ENCODE assay signal across 9 cellular contexts in the genomic region with DNA sequence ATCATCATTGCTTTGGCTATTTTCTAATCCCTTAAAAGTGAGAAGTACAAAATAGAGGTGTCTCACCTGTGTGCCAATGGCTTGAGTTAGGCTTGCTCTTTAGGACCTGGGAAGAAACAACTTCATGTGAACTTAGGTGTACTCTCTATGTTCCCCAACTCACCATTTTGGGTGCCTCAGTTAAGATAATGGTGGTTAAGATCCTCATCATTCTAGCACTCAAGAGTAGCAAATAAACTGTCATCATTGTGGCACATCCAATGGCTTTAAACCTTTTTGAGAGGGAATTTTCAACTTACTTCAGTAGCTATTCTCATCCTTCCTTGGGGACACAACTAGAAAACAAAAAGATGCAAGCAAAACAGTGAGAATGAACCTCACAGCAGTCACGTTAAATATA. TPM values are rescaled to one million over a fixed set of nuclear protein-coding genes. Genes with fewer than 3 reads are reported as not detected.
DNase-seq lines count a peak whose midpoint lies in the region; ATAC-seq and TF ChIP-seq lines count a peak whose summit lies in the region.
"Had no signal": no experiment of that assay in that cellular context is flagged by ENCODE, and none has a peak within 500 bp of the region (broad histone marks: within the 10 kb centered on the region; RNA-seq: fewer than 3 reads in every experiment).

No MANE protein-coding gene starts in this region.

- H3K36me3 ChIP-seq in iPS-18a (ENCODE audit: control insufficient read depth, low read depth, low read length) (peaks cover 59% of the 10 kb centered on the region), subcutaneous abdominal adipose tissue (ENCODE audit: control insufficient read depth in 5 of 5, insufficient read depth in 5 of 5, low read length in 5 of 5) (peaks cover 39 to 66% (median 50%) of the 10 kb centered on the region in 5 donors)

- TF ChIP-seq CTCF in activated CD8-positive, alpha-beta T cell treated with anti-CD3 and anti-CD28 coated beads for 36 hours (IDR thresholded peaks at IDR 0.05) = no peak

- intact Hi-C loops in activated CD8-positive, alpha-beta T cell treated with anti-CD3 and anti-CD28 coated beads for 36 hours (cut with micrococcal nuclease) = loop anchor here (5.0 kb wide), 2 partner anchors 291 to 1131 kb away; partner anchors contain the start of genes CACYBP and RABGAP1L

- ATAC-seq in activated CD8-positive, alpha-beta T cell treated with anti-CD3 and anti-CD28 coated beads for 36 hours = no peak
- ATAC-seq in HG03432 (IDR thresholded peaks at IDR 0.05; ENCODE audit: unreplicated experiment) (no peak), GM21390 (IDR thresholded peaks at IDR 0.05; ENCODE audit: unreplicated experiment) (no peak)

- peak overlapping the region; percentile 94 for H3K27ac ChIP-seq in iPS-18a (ENCODE audit: low read length)
- H3K27ac ChIP-seq in subcutaneous abdominal adipose tissue (ENCODE audit: low read depth, low read length) = peak overlapping the region; percentile 92

- no peaks in the 10 kb centered on the region for H3K9me3 Mint-ChIP-seq in activated T-cell treated with anti-CD3 and anti-CD28 coated beads, Interleukin-2, amount 50 U/mL, for 24 hours
- no peaks in the 10 kb centered on the region for H3K9me3 Mint-ChIP-seq in activated CD8-positive, alpha-beta T cell treated with anti-CD3 and anti-CD28 coated beads for 36 hours

- no peaks in the 10 kb centered on the region for H3K27me3 ChIP-seq in iPS-18a (ENCODE audit: control insufficient read depth, insufficient read depth, low read length)
- H3K27me3 ChIP-seq in subcutaneous abdominal adipose tissue (ENCODE audit: control insufficient read depth in 5 of 5, insufficient read depth in 4 of 5, low read length in 5 of 5) = no peaks in the 10 kb centered on the region

- H3K4me1 ChIP-seq in iPS-18a (ENCODE audit: control insufficient read depth, low read depth, low read length) (peaks cover 15% of the 10 kb centered on the region), subcutaneous abdominal adipose tissue (ENCODE audit: control insufficient read depth in 5 of 5, insufficient read depth in 5 of 5, low read length in 5 of 5) (peaks cover 0 to 67% (median 54%) of the 10 kb centered on the region in 5 donors)

- no peaks in the 10 kb centered on the region for H3K27me3 Mint-ChIP-seq in activated T-cell treated with anti-CD3 and anti-CD28 coated beads, Interleukin-2, amount 50 U/mL, for 24 hours
- no peaks in the 10 kb centered on the region for H3K27me3 Mint-ChIP-seq in activated CD8-positive, alpha-beta T cell treated with anti-CD3 and anti-CD28 coated beads for 36 hours

- CTCF ChIA-PET in activated CD8-positive, alpha-beta T cell treated with anti-CD3 and anti-CD28 coated beads for 36 hours (lab: Charles Lee) = no interaction called here

- peak overlapping the region; percentile 100 for H3K27ac Mint-ChIP-seq in activated T-cell treated with anti-CD3 and anti-CD28 coated beads, Interleukin-2, amount 50 U/mL, for 24 hours
- H3K27ac Mint-ChIP-seq in activated CD8-positive, alpha-beta T cell treated with anti-CD3 and anti-CD28 coated beads for 36 hours = peak overlapping the region; percentile 97

- peak overlapping the region; percentile 97 for H3K4me3 Mint-ChIP-seq in activated T-cell treated with anti-CD3 and anti-CD28 coated beads, Interleukin-2, amount 50 U/mL, for 24 hours
- H3K4me3 Mint-ChIP-seq in activated CD8-positive, alpha-beta T cell treated with anti-CD3 and anti-CD28 coated beads for 36 hours = peak overlapping the region; percentile 95

- peaks cover 62% of the 10 kb centered on the region for H3K4me1 Mint-ChIP-seq in activated T-cell treated with anti-CD3 and anti-CD28 coated beads, Interleukin-2, amount 50 U/mL, for 24 hours (ENCODE audit: low read depth)
- peaks cover 51% of the 10 kb centered on the region for H3K4me1 Mint-ChIP-seq in activated CD8-positive, alpha-beta T cell treated with anti-CD3 and anti-CD28 coated beads for 36 hours (ENCODE audit: low read depth)

- H3K4me3 ChIP-seq in iPS-18a (ENCODE audit: low read length) (peak overlapping the region; percentile 100), subcutaneous abdominal adipose tissue (ENCODE audit: low read depth in 1 of 5, low read length in 5 of 5) (peak overlapping the region; percentile 80 to 100 (median 94))

- DNase-seq in activated T-cell treated with anti-CD3 and anti-CD28 coated beads, Interleukin-2, amount 50 U/mL, for 24 hours = no peak
- no peak for DNase-seq in activated T-cell treated with anti-CD3 and anti-CD28 coated beads, Interleukin-2, amount 50 U/mL, for 1 hour
- no peak for DNase-seq in activated CD8-positive, alpha-beta T cell treated with anti-CD3 and anti-CD28 coated beads for 36 hours
- no peak for DNase-seq in KG1 (lab: John Stamatoyannopoulos, UW)
- DNase-seq: NCI-H524 treated with DMSO at 0.1 percent for 48 hours had no signal

- POLR2A ChIA-PET in activated CD8-positive, alpha-beta T cell treated with anti-CD3 and anti-CD28 coated beads for 36 hours (lab: Charles Lee) = interaction anchor here (1.2 to 7.2 kb wide), 9 partner anchors 14 to 436 kb away, joined by 3 to 56 read pairs (median 4); partner anchors contain the start of genes CENPL, DARS2 and RC3H1

- peaks cover 78% of the 10 kb centered on the region for H3K36me3 Mint-ChIP-seq in activated T-cell treated with anti-CD3 and anti-CD28 coated beads, Interleukin-2, amount 50 U/mL, for 24 hours (ENCODE audit: low read depth)
- H3K36me3 Mint-ChIP-seq in activated CD8-positive, alpha-beta T cell treated with anti-CD3 and anti-CD28 coated beads for 36 hours (ENCODE audit: low read depth) = peaks cover 65% of the 10 kb centered on the region

- H3K9ac ChIP-seq in iPS-18a (ENCODE audit: low read length) (peak overlapping the region; percentile 99), subcutaneous abdominal adipose tissue (ENCODE audit: low read length in 5 of 5) (peak overlapping the region in 4 of 5 donors; percentile 31 to 80 (median 60))

- H3K9me3 ChIP-seq in iPS-18a (ENCODE audit: control insufficient read depth, low read depth, low read length) (peaks cover 4% of the 10 kb centered on the region), subcutaneous abdominal adipose tissue (ENCODE audit: control insufficient read depth in 5 of 5, low read length in 5 of 5) (no peaks in the 10 kb centered on the region)

RNA-seq across cellular contexts. Expression of gene GAS5, which starts 1.3 kb away (rescaled TPM):
- total RNA-seq in activated CD8-positive, alpha-beta T cell treated with anti-CD3 and anti-CD28 coated beads for 36 hours = 1,000 to 10,000 TPM; 1,276 to 1,298 TPM

RNA-seq across cellular contexts. Expression of gene ZBTB37, which starts 1.7 kb away (rescaled TPM):
- 1 to 10 TPM; 7.6 to 7.9 TPM for total RNA-seq in activated CD8-positive, alpha-beta T cell treated with anti-CD3 and anti-CD28 coated beads for 36 hours

RNA-seq across cellular contexts. Expression of gene CENPL, which starts 41.8 kb away (rescaled TPM):
- total RNA-seq in activated CD8-positive, alpha-beta T cell treated with anti-CD3 and anti-CD28 coated beads for 36 hours = 10 to 100 TPM; 20.9 to 23.3 TPM

RNA-seq across cellular contexts. Expression of gene DARS2, which starts 42.0 kb away (rescaled TPM):
- total RNA-seq in activated CD8-positive, alpha-beta T cell treated with anti-CD3 and anti-CD28 coated beads for 36 hours = 10 to 100 TPM; 46.7 to 49.5 TPM

RNA-seq across cellular contexts. Expression of gene SERPINC1, which starts 50.7 kb away (rescaled TPM):
- total RNA-seq in activated CD8-positive, alpha-beta T cell treated with anti-CD3 and anti-CD28 coated beads for 36 hours = not detected
